In genomic region chr5:143400541-143401252, GRCh38 we compare ENCODE assay signal across 8 cellular contexts. TPM values are rescaled to one million over a fixed set of nuclear protein-coding genes. Genes with fewer than 3 reads are reported as not detected.
DNase-seq lines count a peak whose midpoint lies in the region; ATAC-seq and TF ChIP-seq lines count a peak whose summit lies in the region.

No MANE protein-coding gene starts in this region.

- H3K36me3 Mint-ChIP-seq in activated CD4-positive, alpha-beta T cell treated with anti-CD3 and anti-CD28 coated beads for 36 hours (ENCODE audit: low read depth), result peaks cover 36% of the 10 kb centered on the region

- no peaks in the 10 kb centered on the region for H3K9me3 ChIP-seq in iPS-20b (ENCODE audit: insufficient read depth, low read depth, low read length)

- TF ChIP-seq CTCF in WI38 (IDR thresholded peaks at IDR 0.05; ENCODE audit: low read depth, low read length), result no peak

- no peak for ATAC-seq in activated CD4-positive, alpha-beta T cell treated with anti-CD3 and anti-CD28 coated beads for 36 hours
- ATAC-seq in GM21367 (IDR thresholded peaks at IDR 0.05; ENCODE audit: unreplicated experiment), result no peak
- no peak for ATAC-seq in HG03196 (IDR thresholded peaks at IDR 0.05; ENCODE audit: unreplicated experiment)

- H3K4me1 Mint-ChIP-seq in activated CD4-positive, alpha-beta T cell treated with anti-CD3 and anti-CD28 coated beads for 36 hours, result peaks cover 48% of the 10 kb centered on the region

- H3K4me3 ChIP-seq in WI38 (ENCODE audit: low read depth, low read length) (peak overlapping the region; percentile 97), iPS-20b (ENCODE audit: low read length) (no peak overlapping the region)

- peak overlapping the region; percentile 91 for H3K4me3 Mint-ChIP-seq in activated CD4-positive, alpha-beta T cell treated with anti-CD3 and anti-CD28 coated beads for 36 hours

- H3K9ac ChIP-seq in iPS-20b (ENCODE audit: low read depth, low read length), result peak overlapping the region; percentile 8; the same call in 1 of the 2 replicates

- intact Hi-C loops in activated CD4-positive, alpha-beta T cell treated with anti-CD3 and anti-CD28 coated beads for 36 hours (cut with DNase I, micrococcal nuclease), result loop anchor here (2.0 to 10.0 kb wide), 8 partner anchors 46 to 794 kb away; no protein-coding TSS in a partner anchor

- DNase-seq in activated CD4-positive, alpha-beta T cell treated with anti-CD3 and anti-CD28 coated beads for 36 hours, result peak; percentile 18
- DNase-seq in activated CD4-positive, alpha-beta T cell treated with anti-CD3 and anti-CD28 coated beads, Interleukin-2, amount 50 U/mL, for 4 hours, result no peak
- DNase-seq in stromal cell of bone marrow (ENCODE audit: low read depth) (peak; percentile 68), mesenteric fat pad (ENCODE audit: low spot score) (no peak)

- H3K27me3 ChIP-seq in iPS-20b (ENCODE audit: insufficient read depth, low read length), result peaks cover 41% of the 10 kb centered on the region

- CTCF ChIA-PET in activated CD4-positive, alpha-beta T cell treated with anti-CD3 and anti-CD28 coated beads for 36 hours (lab: Charles Lee), result interaction anchor here (0.8 to 1.5 kb wide), 5 partner anchors 23 to 398 kb away, joined by 3 to 5 read pairs (median 3); no protein-coding TSS in a partner anchor

- no peaks in the 10 kb centered on the region for H3K9me3 Mint-ChIP-seq in activated CD4-positive, alpha-beta T cell treated with anti-CD3 and anti-CD28 coated beads for 36 hours (ENCODE audit: low read depth)

- no peaks in the 10 kb centered on the region for H3K36me3 ChIP-seq in iPS-20b (ENCODE audit: insufficient read depth, low read depth, low read length)

- no peaks in the 10 kb centered on the region for H3K27me3 Mint-ChIP-seq in activated CD4-positive, alpha-beta T cell treated with anti-CD3 and anti-CD28 coated beads for 36 hours

- H3K27ac Mint-ChIP-seq in activated CD4-positive, alpha-beta T cell treated with anti-CD3 and anti-CD28 coated beads for 36 hours, result peak overlapping the region; percentile 10

- POLR2A ChIA-PET in activated CD4-positive, alpha-beta T cell treated with anti-CD3 and anti-CD28 coated beads for 36 hours (lab: Charles Lee), result interaction anchor here (0.6 kb wide), 1 partner anchor 24 kb away, joined by 3 read pairs; no protein-coding TSS in a partner anchor

- peaks cover 55% of the 10 kb centered on the region for H3K4me1 ChIP-seq in iPS-20b (ENCODE audit: insufficient read depth, low read length)

- no peak overlapping the region for H3K27ac ChIP-seq in iPS-20b (ENCODE audit: low read length)

RNA-seq across cellular contexts. Expression of gene NR3C1, which starts 2.8 kb away (rescaled TPM):
- 10 to 100 TPM; 47.1 to 53.9 TPM for total RNA-seq in activated CD4-positive, alpha-beta T cell treated with anti-CD3 and anti-CD28 coated beads for 36 hours
- 116 TPM for total RNA-seq in mesenteric fat pad

Comparison
In these comparisons a context has a peak if more than half of its experiments do, and no peak if none do; other contexts are left out.
1. DNase-seq: peak in activated CD4-positive, alpha-beta T cell treated with anti-CD3 and anti-CD28 coated beads for 36 hours (single experiment) and stromal cell of bone marrow (single experiment); none in activated CD4-positive, alpha-beta T cell treated with anti-CD3 and anti-CD28 coated beads, Interleukin-2, amount 50 U/mL, for 4 hours (0 of 2) and mesenteric fat pad (single experiment).